In the genomic region with DNA sequence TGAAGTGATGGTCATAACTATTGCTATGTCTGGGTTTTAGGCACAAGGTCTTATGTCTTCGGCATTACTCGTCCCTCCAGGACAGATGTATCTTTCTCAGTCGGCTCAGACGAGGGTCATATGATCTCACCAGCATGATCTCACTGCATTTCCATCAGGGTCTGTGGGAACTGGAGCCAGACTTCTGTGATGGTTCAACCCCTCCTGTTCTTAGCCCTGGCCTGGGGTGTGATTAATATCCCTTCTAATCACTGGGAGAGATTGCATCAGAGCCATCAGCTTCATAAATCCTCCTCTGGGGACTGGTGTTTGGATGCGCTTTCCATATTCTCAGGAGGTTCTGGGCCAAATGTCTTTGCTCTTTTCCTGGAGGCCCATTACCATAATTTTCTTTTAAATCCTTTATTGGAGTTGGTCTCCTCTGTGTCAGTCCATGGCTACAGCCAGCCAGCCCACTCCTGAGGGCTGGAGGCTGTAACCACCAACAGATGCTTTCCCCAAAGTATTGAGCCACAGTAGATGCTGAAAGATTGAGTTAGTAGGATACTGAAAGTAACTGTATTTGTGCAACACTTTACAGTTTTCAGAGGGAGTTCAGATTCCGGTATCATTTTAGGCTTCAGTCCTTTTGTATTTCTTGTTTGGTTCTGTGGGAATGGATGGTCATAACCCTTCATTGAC, we compare ENCODE assay signal across 18 cellular contexts. TPM values are rescaled to one million over a fixed set of nuclear protein-coding genes. Genes with fewer than 3 reads are reported as not detected.
DNase-seq lines count a peak whose midpoint lies in the region; ATAC-seq and TF ChIP-seq lines count a peak whose summit lies in the region.
"Had no signal": no experiment of that assay in that cellular context is flagged by ENCODE, and none has a peak within 500 bp of the region (broad histone marks: within the 10 kb centered on the region; RNA-seq: fewer than 3 reads in every experiment).

No MANE protein-coding gene starts in this region.

- no peaks in the 10 kb centered on the region for H3K36me3 ChIP-seq in GM23248 (ENCODE audit: low read depth)
- H3K36me3 ChIP-seq in spleen: no peaks in the 10 kb centered on the region
- no peaks in the 10 kb centered on the region for H3K36me3 ChIP-seq in SJCRH30

- no peaks in the 10 kb centered on the region for H3K27me3 ChIP-seq in GM23248 (replicated peaks; ENCODE audit: insufficient read depth)
- H3K27me3 ChIP-seq in spleen (replicated peaks in 1 of 7): no peaks in the 10 kb centered on the region
- H3K27me3 ChIP-seq in SJCRH30: no peaks in the 10 kb centered on the region

- no peaks in the 10 kb centered on the region for H3F3A ChIP-seq in GM23248 (ENCODE audit: insufficient read depth)

- no peak overlapping the region for H3K27ac Mint-ChIP-seq in activated CD4-positive, alpha-beta memory T cell treated with anti-CD3 and anti-CD28 coated beads, Interleukin-2, amount 10 ng/mL, durations not matched to agents 7 days and 5 days
- H3K27ac Mint-ChIP-seq: activated CD4-positive, alpha-beta memory T cell treated with anti-CD3 and anti-CD28 coated beads for 36 hours; CD4-positive, alpha-beta T cell; naive thymus-derived CD4-positive, alpha-beta T cell had no signal

- in situ Hi-C loops in GM23248 (cut with MboI): no loop called here

- H3K4me3 ChIP-seq in GM23248: no peak overlapping the region
- H3K4me3 ChIP-seq in spleen: peak overlapping the region in 1 of 8 donors; percentile 5
- H3K4me3 ChIP-seq in SJCRH30: no peak overlapping the region

- H3K4me1 ChIP-seq in GM23248 (ENCODE audit: insufficient read depth) (peaks cover 10% of the 10 kb centered on the region), spleen (peaks cover 0 to 33% (median 11%) of the 10 kb centered on the region in 6 donors), SJCRH30 (no peaks in the 10 kb centered on the region)

- no peak for TF ChIP-seq CTCF in spleen (IDR thresholded peaks at IDR 0.05 in 8 of 11, conservative IDR thresholded peaks at IDR 0.05 in 3 of 11)

- no peaks in the 10 kb centered on the region for H3K9me2 ChIP-seq in GM23248 (ENCODE audit: insufficient read depth)

- H3K27ac ChIP-seq in GM23248: no peak overlapping the region
- H3K27ac ChIP-seq in spleen: peak overlapping the region in 7 of 8 donors; percentile 44 to 91 (median 85)
- H3K27ac ChIP-seq in SJCRH30: no peak overlapping the region

- POLR2A ChIA-PET in activated CD4-positive, alpha-beta memory T cell treated with anti-CD3 and anti-CD28 coated beads, Interleukin-2, amount 10 ng/mL, durations not matched to agents 7 days and 5 days (lab: Charles Lee): no interaction called here

- 16 to 25% methylated on average over 6 of the region's 6 CpGs for WGBS in GM23248 (ENCODE audit: low coverage in 1 of 2, low lambda C conversion rate in 2 of 2, missing lambda C conversion rate in 2 of 2), 2 experiments
- 72 to 85% (median 76%) methylated on average over 6 of the region's 6 CpGs for WGBS in spleen, 5 donors

- no peak for ATAC-seq in GM19351 (IDR thresholded peaks at IDR 0.05; ENCODE audit: unreplicated experiment)
- ATAC-seq: naive thymus-derived CD4-positive, alpha-beta T cell; Panc1; stimulated activated naive CD8-positive, alpha-beta T cell treated with anti-CD3 and anti-CD28 coated beads, Interleukin-15, Interleukin-2, amounts not matched to agents 100 U/mL and 50 U/mL, for 24 hours had no signal

- no peaks in the 10 kb centered on the region for H3K36me3 Mint-ChIP-seq in activated CD4-positive, alpha-beta memory T cell treated with anti-CD3 and anti-CD28 coated beads, Interleukin-2, amount 10 ng/mL, durations not matched to agents 7 days and 5 days (ENCODE audit: low read depth)
- H3K36me3 Mint-ChIP-seq: activated CD4-positive, alpha-beta memory T cell treated with anti-CD3 and anti-CD28 coated beads for 36 hours; naive thymus-derived CD4-positive, alpha-beta T cell had no signal

- peak; percentile 60 for DNase-seq in GM23248
- DNase-seq in RKO (ENCODE audit: low spot score): peak; percentile 7
- DNase-seq in islet precursor cell: peak; percentile 82
- DNase-seq in spleen: no peak
- DNase-seq in globus pallidus (ENCODE audit: low spot score): no peak
- DNase-seq in SJCRH30: no peak
- no peak for DNase-seq in activated CD4-positive, alpha-beta memory T cell treated with anti-CD3 and anti-CD28 coated beads, Interleukin-2, amount 10 ng/mL, durations not matched to agents 7 days and 5 days
- DNase-seq: activated CD4-positive, alpha-beta memory T cell treated with anti-CD3 and anti-CD28 coated beads for 36 hours; activated effector memory CD4-positive, alpha-beta T cell treated with Interleukin-2 at 50 U/mL for 16 hours; CD4-positive, alpha-beta T cell; kidney; naive thymus-derived CD4-positive, alpha-beta T cell; retina; stimulated activated naive CD8-positive, alpha-beta T cell treated with anti-CD3 and anti-CD28 coated beads, Interleukin-15, Interleukin-2, amounts not matched to agents 100 U/mL and 50 U/mL, for 24 hours had no signal

- TF ChIP-seq POLR2A in spleen (IDR thresholded peaks at IDR 0.05): no peak

- no peak overlapping the region for H3K4me3 Mint-ChIP-seq in activated CD4-positive, alpha-beta memory T cell treated with anti-CD3 and anti-CD28 coated beads, Interleukin-2, amount 10 ng/mL, durations not matched to agents 7 days and 5 days
- H3K4me3 Mint-ChIP-seq: activated CD4-positive, alpha-beta memory T cell treated with anti-CD3 and anti-CD28 coated beads for 36 hours; CD4-positive, alpha-beta T cell; naive thymus-derived CD4-positive, alpha-beta T cell had no signal

- intact Hi-C loops in spleen (cut with DNase I; ENCODE audit: low total_unique reads): no loop called here

- CTCF ChIA-PET in activated CD4-positive, alpha-beta memory T cell treated with anti-CD3 and anti-CD28 coated beads, Interleukin-2, amount 10 ng/mL, durations not matched to agents 7 days and 5 days (lab: Charles Lee): no interaction called here

- no peaks in the 10 kb centered on the region for H4K20me1 ChIP-seq in GM23248 (ENCODE audit: insufficient read depth)

- H3K79me2 ChIP-seq in GM23248 (ENCODE audit: insufficient read depth): no peaks in the 10 kb centered on the region

- no peak overlapping the region for H2AFZ ChIP-seq in GM23248

- no peak overlapping the region for H3K4me2 ChIP-seq in GM23248 (ENCODE audit: unreplicated experiment)

- peaks cover 21% of the 10 kb centered on the region for H3K27me3 Mint-ChIP-seq in activated CD4-positive, alpha-beta memory T cell treated with anti-CD3 and anti-CD28 coated beads, Interleukin-2, amount 10 ng/mL, durations not matched to agents 7 days and 5 days

- H3K9me3 Mint-ChIP-seq in activated CD4-positive, alpha-beta memory T cell treated with anti-CD3 and anti-CD28 coated beads, Interleukin-2, amount 10 ng/mL, durations not matched to agents 7 days and 5 days: no peaks in the 10 kb centered on the region
- H3K9me3 Mint-ChIP-seq: activated CD4-positive, alpha-beta memory T cell treated with anti-CD3 and anti-CD28 coated beads for 36 hours; CD4-positive, alpha-beta T cell; naive thymus-derived CD4-positive, alpha-beta T cell had no signal

- peaks cover 8% of the 10 kb centered on the region for H3K4me1 Mint-ChIP-seq in activated CD4-positive, alpha-beta memory T cell treated with anti-CD3 and anti-CD28 coated beads, Interleukin-2, amount 10 ng/mL, durations not matched to agents 7 days and 5 days

- H3K9ac ChIP-seq in GM23248: no peak overlapping the region

- H3K9me3 ChIP-seq in GM23248 (ENCODE audit: low read depth) (no peaks in the 10 kb centered on the region), spleen (no peaks in the 10 kb centered on the region), SJCRH30 (replicated peaks) (no peaks in the 10 kb centered on the region)

RNA-seq across cellular contexts. Expression of a gene that starts 20.0 kb away (rescaled TPM):
- not detected in 2 replicates for total RNA-seq in GM23248 (2014; rRNA removed; shearing (Covaris generic))
- polyA plus RNA-seq in GM23248 (2016; fragmentation: Nextera tagmentation; extraction: Ambion mirVana) (not detected in 2 replicates), spleen (under 1 TPM; 0.02 to 0.09 (median 0.06) TPM)
- 1 to 10 TPM in 5 of 7 donors, under 1 TPM in 2; 0.70 to 6.1 (median 2.0) TPM for total RNA-seq in spleen
- total RNA-seq in SJCRH30 (2014; rRNA removed; shearing (Covaris generic)): under 0.01 and 0.02 TPM in 2 replicates
- total RNA-seq in activated CD4-positive, alpha-beta memory T cell treated with anti-CD3 and anti-CD28 coated beads, Interleukin-2, amount 10 ng/mL, durations not matched to agents 7 days and 5 days: not detected
- total RNA-seq: activated CD4-positive, alpha-beta memory T cell treated with anti-CD3 and anti-CD28 coated beads for 36 hours; CD4-positive, alpha-beta T cell; glomerular endothelial cell; M059J had no signal
- polyA plus RNA-seq: naive thymus-derived CD4-positive, alpha-beta T cell had no signal

Comparison
In these comparisons a context has a peak if more than half of its experiments do, and no peak if none do; other contexts are left out.
1. DNase-seq: peak in GM23248 (single experiment), RKO (single experiment) and islet precursor cell (single experiment); none in spleen (single experiment), globus pallidus (single experiment), SJCRH30 (0 of 2) and activated CD4-positive, alpha-beta memory T cell treated with anti-CD3 and anti-CD28 coated beads, Interleukin-2, amount 10 ng/mL, durations not matched to agents 7 days and 5 days (single experiment).
2. H3K27ac ChIP-seq: peak in spleen (7 of 8); none in GM23248 (single experiment) and SJCRH30 (single experiment).